In genomic region chr17:12342609-12343248, GRCh38 we compare ENCODE assay signal across 1 cellular context.
TF ChIP-seq lines count a peak whose summit lies in the region.

No MANE protein-coding gene starts in this region.

TF ChIP-seq in HCT116, 20 proteins besides CTCF, POLR2A, EP300 and RAD21 (continued from another document):
- TF ChIP-seq ZBTB33 (IDR thresholded peaks at IDR 0.05; ENCODE audit: extremely low read depth, insufficient replicate concordance, low read length), result no peak
- no peak for TF ChIP-seq CEBPB (IDR thresholded peaks at IDR 0.05; ENCODE audit: low read depth)
